Comparison of ENCODE assay signal across 31 cellular contexts in genomic region chr9:89550516-89550915, GRCh38. TPM values are rescaled to one million over a fixed set of nuclear protein-coding genes. Genes with fewer than 3 reads are reported as not detected.
"Had no signal": no experiment of that assay in that cellular context is flagged by ENCODE, and none has a peak within 500 bp of the region (broad histone marks: within the 10 kb centered on the region; RNA-seq: fewer than 3 reads in every experiment).

No MANE protein-coding gene starts in this region.

- FAIRE-seq: endometrium, keratinocyte had no signal

- H3K27ac ChIP-seq: body of pancreas, cardiac muscle cell, heart right ventricle, left ventricle myocardium inferior, ovary, prostate gland, right atrium auricular region, tibial artery, VCaP had no signal

- H3K4me1 ChIP-seq: body of pancreas, left ventricle myocardium inferior, prostate gland, right atrium auricular region, tibial artery had no signal

- H3K27me3 ChIP-seq: body of pancreas, cardiac muscle cell, ovary, right atrium auricular region had no signal

- H3K9me3 ChIP-seq: body of pancreas, ovary, prostate gland had no signal

- H3K36me3 ChIP-seq: cardiac muscle cell, heart right ventricle, left ventricle myocardium inferior, ovary, prostate gland, right atrium auricular region, tibial artery had no signal

- DNase-seq: activated CD4-positive, alpha-beta T cell treated with anti-CD3 and anti-CD28 coated beads, Interleukin-2, amount 10 ng/mL, durations not matched to agents 7 days and 5 days; activated CD4-positive, CD25-positive, alpha-beta regulatory T cell treated with anti-CD3 and anti-CD28 coated beads, Interleukin-2, amount 50 U/mL, for 72 hours; activated CD8-positive, alpha-beta memory T cell treated with anti-CD3 and anti-CD28 coated beads for 24 hours; activated effector memory CD4-positive, alpha-beta T cell treated with Interleukin-2 at 50 U/mL for 16 hours; activated naive CD4-positive, alpha-beta T cell treated with anti-CD3 and anti-CD28 coated beads, Interleukin-2, amount 10 ng/mL, durations not matched to agents 7 days and 5 days; activated naive CD8-positive, alpha-beta T cell treated with anti-CD3 and anti-CD28 coated beads, Interleukin-2, amount 50 U/mL, for 24 hours; activated T-cell treated with anti-CD3 and anti-CD28 coated beads, Interleukin-2, amount 50 U/mL, for 72 hours; anterior cingulate cortex; body of pancreas; cortex of kidney; erythroblast; foreskin fibroblast; heart right ventricle; left ventricle myocardium inferior; midbrain; natural killer cell; ovary; stimulated activated CD4-positive, alpha-beta T cell treated with anti-CD3 and anti-CD28 coated beads, Interleukin-4, amount 100 ng/mL, for 24 hours; stimulated activated naive CD4-positive, alpha-beta T cell treated with Interleukin-2 at 50 U/mL for 16 hours; substantia nigra; T1000; tibial artery had no signal

- H3K4me3 ChIP-seq: body of pancreas, cardiac muscle cell, heart right ventricle, left ventricle myocardium inferior, ovary, prostate gland, right atrium auricular region, tibial artery had no signal

- ATAC-seq: activated naive CD8-positive, alpha-beta T cell treated with anti-CD3 and anti-CD28 coated beads, Interleukin-2, amount 50 U/mL, for 24 hours; activated T-cell treated with anti-CD3 and anti-CD28 coated beads, Interleukin-2, amount 50 U/mL, for 72 hours; body of pancreas; heart right ventricle; natural killer cell; SK-N-SH treated with all-trans-retinoic acid at 6 μM for 48 hours had no signal

RNA-seq across cellular contexts. Expression of gene GADD45G, which starts 54.3 kb away (rescaled TPM):
- total RNA-seq: lung microvascular endothelial cell had no signal
- polyA plus RNA-seq: fibroblast of lung had no signal
